In the genomic region with DNA sequence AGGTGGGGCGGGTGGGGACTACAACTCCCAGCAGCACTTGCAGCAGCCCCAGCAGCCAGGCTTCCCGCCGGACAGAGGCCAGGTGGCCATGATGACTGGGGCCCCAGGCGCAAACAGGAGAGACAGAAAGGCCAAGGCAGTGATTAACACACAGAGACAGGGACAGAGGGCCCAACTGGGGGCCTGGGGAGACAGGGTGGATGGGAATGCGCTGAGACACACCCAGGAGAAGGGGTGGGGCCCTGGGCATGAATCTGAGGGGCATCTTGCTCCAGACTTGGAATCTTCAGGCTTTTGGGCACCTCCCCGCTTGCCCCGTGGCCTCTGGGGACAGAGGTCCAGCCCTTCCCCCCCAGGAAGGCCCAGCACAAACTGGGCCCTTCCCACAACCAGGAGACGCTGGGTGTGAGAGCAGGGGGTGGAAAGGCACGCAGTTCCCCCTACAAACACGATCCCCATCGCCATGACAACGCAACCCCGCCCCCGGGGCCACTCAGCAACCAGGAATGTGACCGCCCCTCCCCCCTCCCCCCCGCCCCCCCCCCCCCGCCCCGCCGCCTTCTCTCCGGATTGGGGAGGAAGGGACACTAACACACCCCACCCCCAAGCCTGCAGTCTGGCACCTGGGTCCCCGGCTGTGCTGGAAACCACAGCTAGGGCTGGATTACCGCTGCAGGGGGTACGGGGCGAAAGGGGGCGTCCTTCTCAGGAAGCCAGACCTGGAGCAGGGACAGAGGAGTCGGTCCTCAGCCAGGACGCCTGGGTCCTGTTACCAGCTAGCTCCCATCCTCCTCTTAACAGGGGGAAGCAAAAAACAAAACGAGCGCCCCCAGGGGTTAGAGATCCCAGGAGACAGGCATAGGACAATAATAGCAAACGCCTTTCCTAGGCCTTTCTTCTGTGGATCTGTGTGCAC, we compare ENCODE assay signal across 1 cellular context.
A peak's percentile ranks its signal among the peaks of the same experiment; 100 is the strongest.
TF ChIP-seq lines count a peak whose summit lies in the region.

No MANE protein-coding gene starts in this region.

TF ChIP-seq in HepG2, 621 proteins besides CTCF, POLR2A, EP300 and RAD21 (continued from another document and continues in another):
- TF ChIP-seq, protein P1, sequence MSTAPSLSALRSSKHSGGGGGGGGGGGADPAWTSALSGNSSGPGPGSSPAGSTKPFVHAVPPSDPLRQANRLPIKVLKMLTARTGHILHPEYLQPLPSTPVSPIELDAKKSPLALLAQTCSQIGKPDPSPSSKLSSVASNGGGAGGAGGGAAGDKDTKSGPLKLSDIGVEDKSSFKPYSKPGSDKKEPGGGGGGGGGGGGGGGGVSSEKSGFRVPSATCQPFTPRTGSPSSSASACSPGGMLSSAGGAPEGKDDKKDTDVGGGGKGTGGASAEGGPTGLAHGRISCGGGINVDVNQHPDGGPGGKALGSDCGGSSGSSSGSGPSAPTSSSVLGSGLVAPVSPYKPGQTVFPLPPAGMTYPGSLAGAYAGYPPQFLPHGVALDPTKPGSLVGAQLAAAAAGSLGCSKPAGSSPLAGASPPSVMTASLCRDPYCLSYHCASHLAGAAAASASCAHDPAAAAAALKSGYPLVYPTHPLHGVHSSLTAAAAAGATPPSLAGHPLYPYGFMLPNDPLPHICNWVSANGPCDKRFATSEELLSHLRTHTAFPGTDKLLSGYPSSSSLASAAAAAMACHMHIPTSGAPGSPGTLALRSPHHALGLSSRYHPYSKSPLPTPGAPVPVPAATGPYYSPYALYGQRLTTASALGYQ (CRISPR knock-in tag; IDR thresholded peaks at IDR 0.05), result no peak
- TF ChIP-seq, protein P2, sequence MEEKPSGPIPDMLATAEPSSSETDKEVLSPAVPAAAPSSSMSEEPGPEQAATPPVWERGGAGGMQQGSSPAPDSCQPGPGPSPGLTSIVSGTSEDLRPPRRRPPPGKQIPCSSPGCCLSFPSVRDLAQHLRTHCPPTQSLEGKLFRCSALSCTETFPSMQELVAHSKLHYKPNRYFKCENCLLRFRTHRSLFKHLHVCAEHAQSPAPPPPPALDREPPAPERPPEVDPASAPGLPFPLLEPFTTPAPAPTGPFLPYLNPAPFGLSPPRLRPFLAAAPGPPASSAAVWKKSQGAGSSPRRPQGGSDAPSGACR (CRISPR knock-in tag; IDR thresholded peaks at IDR 0.05), result no peak
- TF ChIP-seq, protein P3, sequence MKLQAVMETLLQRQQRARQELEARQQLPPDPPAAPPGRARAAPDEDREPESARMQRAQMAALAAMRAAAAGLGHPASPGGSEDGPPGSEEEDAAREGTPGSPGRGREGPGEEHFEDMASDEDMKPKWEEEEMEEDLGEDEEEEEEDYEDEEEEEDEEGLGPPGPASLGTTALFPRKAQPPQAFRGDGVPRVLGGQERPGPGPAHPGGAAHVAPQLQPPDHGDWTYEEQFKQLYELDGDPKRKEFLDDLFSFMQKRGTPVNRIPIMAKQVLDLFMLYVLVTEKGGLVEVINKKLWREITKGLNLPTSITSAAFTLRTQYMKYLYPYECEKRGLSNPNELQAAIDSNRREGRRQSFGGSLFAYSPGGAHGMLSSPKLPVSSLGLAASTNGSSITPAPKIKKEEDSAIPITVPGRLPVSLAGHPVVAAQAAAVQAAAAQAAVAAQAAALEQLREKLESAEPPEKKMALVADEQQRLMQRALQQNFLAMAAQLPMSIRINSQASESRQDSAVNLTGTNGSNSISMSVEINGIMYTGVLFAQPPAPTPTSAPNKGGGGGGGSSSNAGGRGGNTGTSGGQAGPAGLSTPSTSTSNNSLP (IDR thresholded peaks at IDR 0.05; ENCODE audit: low read depth, low read length), result no peak
- no peak for TF ChIP-seq MATR3 (CRISPR knock-in tag; IDR thresholded peaks at IDR 0.05)
- TF ChIP-seq, protein P4, sequence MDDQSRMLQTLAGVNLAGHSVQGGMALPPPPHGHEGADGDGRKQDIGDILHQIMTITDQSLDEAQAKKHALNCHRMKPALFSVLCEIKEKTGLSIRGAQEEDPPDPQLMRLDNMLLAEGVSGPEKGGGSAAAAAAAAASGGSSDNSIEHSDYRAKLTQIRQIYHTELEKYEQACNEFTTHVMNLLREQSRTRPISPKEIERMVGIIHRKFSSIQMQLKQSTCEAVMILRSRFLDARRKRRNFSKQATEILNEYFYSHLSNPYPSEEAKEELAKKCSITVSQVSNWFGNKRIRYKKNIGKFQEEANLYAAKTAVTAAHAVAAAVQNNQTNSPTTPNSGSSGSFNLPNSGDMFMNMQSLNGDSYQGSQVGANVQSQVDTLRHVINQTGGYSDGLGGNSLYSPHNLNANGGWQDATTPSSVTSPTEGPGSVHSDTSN (CRISPR knock-in tag; IDR thresholded peaks at IDR 0.05; ENCODE audit: borderline replicate concordance), result no peak
- no peak for TF ChIP-seq ARNTL (CRISPR knock-in tag; IDR thresholded peaks at IDR 0.05)
- no peak for TF ChIP-seq ZNF549 (CRISPR knock-in tag; IDR thresholded peaks at IDR 0.05)
- TF ChIP-seq MIXL1 (CRISPR knock-in tag; IDR thresholded peaks at IDR 0.05), result no peak
- TF ChIP-seq ATF7-NPFF (CRISPR knock-in tag; IDR thresholded peaks at IDR 0.05; ENCODE audit: low read depth), result no peak
- TF ChIP-seq, protein P5, sequence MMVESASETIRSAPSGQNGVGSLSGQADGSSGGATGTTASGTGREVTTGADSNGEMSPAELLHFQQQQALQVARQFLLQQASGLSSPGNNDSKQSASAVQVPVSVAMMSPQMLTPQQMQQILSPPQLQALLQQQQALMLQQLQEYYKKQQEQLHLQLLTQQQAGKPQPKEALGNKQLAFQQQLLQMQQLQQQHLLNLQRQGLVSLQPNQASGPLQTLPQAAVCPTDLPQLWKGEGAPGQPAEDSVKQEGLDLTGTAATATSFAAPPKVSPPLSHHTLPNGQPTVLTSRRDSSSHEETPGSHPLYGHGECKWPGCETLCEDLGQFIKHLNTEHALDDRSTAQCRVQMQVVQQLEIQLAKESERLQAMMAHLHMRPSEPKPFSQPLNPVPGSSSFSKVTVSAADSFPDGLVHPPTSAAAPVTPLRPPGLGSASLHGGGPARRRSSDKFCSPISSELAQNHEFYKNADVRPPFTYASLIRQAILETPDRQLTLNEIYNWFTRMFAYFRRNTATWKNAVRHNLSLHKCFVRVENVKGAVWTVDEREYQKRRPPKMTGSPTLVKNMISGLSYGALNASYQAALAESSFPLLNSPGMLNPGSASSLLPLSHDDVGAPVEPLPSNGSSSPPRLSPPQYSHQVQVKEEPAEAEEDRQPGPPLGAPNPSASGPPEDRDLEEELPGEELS (CRISPR knock-in tag; IDR thresholded peaks at IDR 0.05), result no peak
- TF ChIP-seq FOXA3 (CRISPR knock-in tag; IDR thresholded peaks at IDR 0.05), result no peak
- TF ChIP-seq, protein P6, sequence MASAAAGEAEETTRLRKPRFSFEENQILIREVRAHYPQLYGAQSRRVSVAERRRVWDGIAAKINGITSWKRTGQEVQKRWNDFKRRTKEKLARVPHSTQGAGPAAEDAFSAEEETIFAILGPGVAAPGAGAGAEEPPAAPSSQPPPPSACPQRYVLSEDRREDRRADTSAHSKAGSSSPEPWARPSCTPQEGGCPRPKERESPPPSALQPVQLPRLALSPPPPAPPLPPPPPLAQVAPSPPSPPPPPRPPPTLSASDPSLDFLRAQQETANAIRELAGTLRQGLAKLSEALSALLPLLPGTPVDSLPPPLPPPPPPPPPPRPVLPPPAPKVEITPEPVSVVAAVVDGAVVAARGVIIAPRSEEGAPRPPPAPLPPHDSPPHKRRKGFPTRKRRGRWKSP (CRISPR knock-in tag; IDR thresholded peaks at IDR 0.05), result peak; percentile 58; the same call in 1 of the 2 replicates
- no peak; the same call in 1 of the 2 replicates for TF ChIP-seq MYNN (CRISPR knock-in tag; IDR thresholded peaks at IDR 0.05; ENCODE audit: low read depth)
- TF ChIP-seq ZNF317 (CRISPR knock-in tag; IDR thresholded peaks at IDR 0.05), result no peak
- TF ChIP-seq, protein P7, sequence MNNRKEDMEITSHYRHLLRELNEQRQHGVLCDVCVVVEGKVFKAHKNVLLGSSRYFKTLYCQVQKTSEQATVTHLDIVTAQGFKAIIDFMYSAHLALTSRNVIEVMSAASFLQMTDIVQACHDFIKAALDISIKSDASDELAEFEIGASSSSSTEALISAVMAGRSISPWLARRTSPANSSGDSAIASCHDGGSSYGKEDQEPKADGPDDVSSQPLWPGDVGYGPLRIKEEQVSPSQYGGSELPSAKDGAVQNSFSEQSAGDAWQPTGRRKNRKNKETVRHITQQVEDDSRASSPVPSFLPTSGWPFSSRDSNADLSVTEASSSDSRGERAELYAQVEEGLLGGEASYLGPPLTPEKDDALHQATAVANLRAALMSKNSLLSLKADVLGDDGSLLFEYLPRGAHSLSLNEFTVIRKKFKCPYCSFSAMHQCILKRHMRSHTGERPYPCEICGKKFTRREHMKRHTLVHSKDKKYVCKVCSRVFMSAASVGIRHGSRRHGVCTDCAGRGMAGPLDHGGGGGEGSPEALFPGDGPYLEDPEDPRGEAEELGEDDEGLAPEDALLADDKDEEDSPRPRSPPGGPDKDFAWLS (CRISPR knock-in tag; IDR thresholded peaks at IDR 0.05; ENCODE audit: borderline replicate concordance), result no peak
- TF ChIP-seq NR3C1 (CRISPR knock-in tag; IDR thresholded peaks at IDR 0.05), result no peak
- TF ChIP-seq, protein P8, sequence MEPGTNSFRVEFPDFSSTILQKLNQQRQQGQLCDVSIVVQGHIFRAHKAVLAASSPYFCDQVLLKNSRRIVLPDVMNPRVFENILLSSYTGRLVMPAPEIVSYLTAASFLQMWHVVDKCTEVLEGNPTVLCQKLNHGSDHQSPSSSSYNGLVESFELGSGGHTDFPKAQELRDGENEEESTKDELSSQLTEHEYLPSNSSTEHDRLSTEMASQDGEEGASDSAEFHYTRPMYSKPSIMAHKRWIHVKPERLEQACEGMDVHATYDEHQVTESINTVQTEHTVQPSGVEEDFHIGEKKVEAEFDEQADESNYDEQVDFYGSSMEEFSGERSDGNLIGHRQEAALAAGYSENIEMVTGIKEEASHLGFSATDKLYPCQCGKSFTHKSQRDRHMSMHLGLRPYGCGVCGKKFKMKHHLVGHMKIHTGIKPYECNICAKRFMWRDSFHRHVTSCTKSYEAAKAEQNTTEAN (CRISPR knock-in tag; conservative IDR thresholded peaks at IDR 0.05), result no peak
- no peak for TF ChIP-seq LCORL (IDR thresholded peaks at IDR 0.05)
- TF ChIP-seq LCORL (CRISPR knock-in tag; IDR thresholded peaks at IDR 0.05), result peak; percentile 27; the same call in 1 of the 2 replicates
- 0 out of 2 replicates have a peak, but pooled peaks have one; percentile 35 for TF ChIP-seq IRF2 (CRISPR knock-in tag; IDR thresholded peaks at IDR 0.05)
- TF ChIP-seq GPN1 (CRISPR knock-in tag; IDR thresholded peaks at IDR 0.05; ENCODE audit: borderline replicate concordance), result no peak
- 0 out of 2 replicates have a peak, but pooled peaks have one; percentile 3 for TF ChIP-seq CEBPG (CRISPR knock-in tag; IDR thresholded peaks at IDR 0.05)
- TF ChIP-seq TP53 (CRISPR knock-in tag; conservative IDR thresholded peaks at IDR 0.05), result no peak
- TF ChIP-seq POLR2G (IDR thresholded peaks at IDR 0.05; ENCODE audit: low read depth, low read length), result peak; percentile 76
- no peak for TF ChIP-seq ZNF430 (CRISPR knock-in tag; IDR thresholded peaks at IDR 0.05)
- TF ChIP-seq, protein P9, sequence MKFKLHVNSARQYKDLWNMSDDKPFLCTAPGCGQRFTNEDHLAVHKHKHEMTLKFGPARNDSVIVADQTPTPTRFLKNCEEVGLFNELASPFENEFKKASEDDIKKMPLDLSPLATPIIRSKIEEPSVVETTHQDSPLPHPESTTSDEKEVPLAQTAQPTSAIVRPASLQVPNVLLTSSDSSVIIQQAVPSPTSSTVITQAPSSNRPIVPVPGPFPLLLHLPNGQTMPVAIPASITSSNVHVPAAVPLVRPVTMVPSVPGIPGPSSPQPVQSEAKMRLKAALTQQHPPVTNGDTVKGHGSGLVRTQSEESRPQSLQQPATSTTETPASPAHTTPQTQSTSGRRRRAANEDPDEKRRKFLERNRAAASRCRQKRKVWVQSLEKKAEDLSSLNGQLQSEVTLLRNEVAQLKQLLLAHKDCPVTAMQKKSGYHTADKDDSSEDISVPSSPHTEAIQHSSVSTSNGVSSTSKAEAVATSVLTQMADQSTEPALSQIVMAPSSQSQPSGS (CRISPR knock-in tag; IDR thresholded peaks at IDR 0.05), result no peak
- TF ChIP-seq HDAC2 (CRISPR knock-in tag; IDR thresholded peaks at IDR 0.05), result 0 out of 2 replicates have a peak, but pooled peaks have one; percentile 25
- TF ChIP-seq, protein P10, sequence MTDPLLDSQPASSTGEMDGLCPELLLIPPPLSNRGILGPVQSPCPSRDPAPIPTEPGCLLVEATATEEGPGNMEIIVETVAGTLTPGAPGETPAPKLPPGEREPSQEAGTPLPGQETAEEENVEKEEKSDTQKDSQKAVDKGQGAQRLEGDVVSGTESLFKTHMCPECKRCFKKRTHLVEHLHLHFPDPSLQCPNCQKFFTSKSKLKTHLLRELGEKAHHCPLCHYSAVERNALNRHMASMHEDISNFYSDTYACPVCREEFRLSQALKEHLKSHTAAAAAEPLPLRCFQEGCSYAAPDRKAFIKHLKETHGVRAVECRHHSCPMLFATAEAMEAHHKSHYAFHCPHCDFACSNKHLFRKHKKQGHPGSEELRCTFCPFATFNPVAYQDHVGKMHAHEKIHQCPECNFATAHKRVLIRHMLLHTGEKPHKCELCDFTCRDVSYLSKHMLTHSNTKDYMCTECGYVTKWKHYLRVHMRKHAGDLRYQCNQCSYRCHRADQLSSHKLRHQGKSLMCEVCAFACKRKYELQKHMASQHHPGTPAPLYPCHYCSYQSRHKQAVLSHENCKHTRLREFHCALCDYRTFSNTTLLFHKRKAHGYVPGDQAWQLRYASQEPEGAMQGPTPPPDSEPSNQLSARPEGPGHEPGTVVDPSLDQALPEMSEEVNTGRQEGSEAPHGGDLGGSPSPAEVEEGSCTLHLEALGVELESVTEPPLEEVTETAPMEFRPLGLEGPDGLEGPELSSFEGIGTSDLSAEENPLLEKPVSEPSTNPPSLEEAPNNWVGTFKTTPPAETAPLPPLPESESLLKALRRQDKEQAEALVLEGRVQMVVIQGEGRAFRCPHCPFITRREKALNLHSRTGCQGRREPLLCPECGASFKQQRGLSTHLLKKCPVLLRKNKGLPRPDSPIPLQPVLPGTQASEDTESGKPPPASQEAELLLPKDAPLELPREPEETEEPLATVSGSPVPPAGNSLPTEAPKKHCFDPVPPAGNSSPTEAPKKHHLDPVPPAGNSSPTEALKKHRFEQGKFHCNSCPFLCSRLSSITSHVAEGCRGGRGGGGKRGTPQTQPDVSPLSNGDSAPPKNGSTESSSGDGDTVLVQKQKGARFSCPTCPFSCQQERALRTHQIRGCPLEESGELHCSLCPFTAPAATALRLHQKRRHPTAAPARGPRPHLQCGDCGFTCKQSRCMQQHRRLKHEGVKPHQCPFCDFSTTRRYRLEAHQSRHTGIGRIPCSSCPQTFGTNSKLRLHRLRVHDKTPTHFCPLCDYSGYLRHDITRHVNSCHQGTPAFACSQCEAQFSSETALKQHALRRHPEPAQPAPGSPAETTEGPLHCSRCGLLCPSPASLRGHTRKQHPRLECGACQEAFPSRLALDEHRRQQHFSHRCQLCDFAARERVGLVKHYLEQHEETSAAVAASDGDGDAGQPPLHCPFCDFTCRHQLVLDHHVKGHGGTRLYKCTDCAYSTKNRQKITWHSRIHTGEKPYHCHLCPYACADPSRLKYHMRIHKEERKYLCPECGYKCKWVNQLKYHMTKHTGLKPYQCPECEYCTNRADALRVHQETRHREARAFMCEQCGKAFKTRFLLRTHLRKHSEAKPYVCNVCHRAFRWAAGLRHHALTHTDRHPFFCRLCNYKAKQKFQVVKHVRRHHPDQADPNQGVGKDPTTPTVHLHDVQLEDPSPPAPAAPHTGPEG (CRISPR knock-in tag; IDR thresholded peaks at IDR 0.05), result no peak
- TF ChIP-seq TCF12 (IDR thresholded peaks at IDR 0.05), result no peak
- no peak for TF ChIP-seq TCF12 (CRISPR knock-in tag; IDR thresholded peaks at IDR 0.05)
- TF ChIP-seq NFKBIZ (CRISPR knock-in tag; IDR thresholded peaks at IDR 0.05), result no peak
